ENCODE assay signal across 8 cellular contexts in genomic region chr10:90871279-90871760, GRCh38. TPM values are rescaled to one million over a fixed set of nuclear protein-coding genes. Genes with fewer than 3 reads are reported as not detected.
DNase-seq lines count a peak whose midpoint lies in the region; ATAC-seq and TF ChIP-seq lines count a peak whose summit lies in the region.

No MANE protein-coding gene starts in this region.

- TF ChIP-seq CTCF in astrocyte of the spinal cord (IDR thresholded peaks at IDR 0.05; ENCODE audit: low read depth, low read length) (peak; percentile 72), psoas muscle (IDR thresholded peaks at IDR 0.05) (peak; percentile 66)

- WGBS in HUES64: 2% methylated on average over 6 of the region's 14 CpGs
- 1 to 2% (median 1%) methylated on average over 14 of the region's 14 CpGs for whole genome bisulfite sequencing in psoas muscle, 3 donors

- ATAC-seq in GM21529 (IDR thresholded peaks at IDR 0.05; ENCODE audit: unreplicated experiment) (peak; percentile 40), psoas muscle (peak; percentile 67 to 87 (median 80))

- H3K27ac ChIP-seq in HUES64 (ENCODE audit: low read depth, low read length): 0 out of 2 replicates have a peak overlapping the region, but pooled peaks have one; percentile 10
- peak overlapping the region; percentile 77 for H3K27ac ChIP-seq in psoas muscle

- in situ Hi-C loops in astrocyte of the spinal cord (cut with HindIII; ENCODE audit: low sequenced_read_pairs): no loop called here

- intact Hi-C loops in psoas muscle (cut with DNase I): loop anchor here in 1 of 2 donors (2.0 kb wide), 1 partner anchor 121 kb away; no protein-coding TSS in a partner anchor

- DNase-seq in EL (peak; percentile 79), SIG-M5 treated with dmso at 0.1 percent for 504 hours (lab: John Stamatoyannopoulos, UW; ENCODE audit: unreplicated experiment) (peak; percentile 58), astrocyte of the spinal cord (ENCODE audit: low read depth, low spot score) (peak; percentile 90), hippocampal formation (lab: John Stamatoyannopoulos, UW) (peak; percentile 22 to 75), psoas muscle (peak in 1 of 2 donors; percentile 16), hepatic stellate cell (ENCODE audit: low spot score) (no peak)

- H3K4me1 ChIP-seq in HUES64 (ENCODE audit: insufficient read depth, low read length) (peaks cover 8% of the 10 kb centered on the region; the same call in 1 of the 2 replicates), psoas muscle (peaks cover 14% of the 10 kb centered on the region)

- H3K4me3 ChIP-seq in HUES64 (ENCODE audit: low read length) (peak overlapping the region; percentile 90), astrocyte of the spinal cord (ENCODE audit: low read depth, low read length) (peak overlapping the region; percentile 78), psoas muscle (peak overlapping the region; percentile 87)

- peak overlapping the region; percentile 92; the same call in 1 of the 2 replicates for H3K9ac ChIP-seq in HUES64 (ENCODE audit: low read depth, low read length)

- peaks cover 18% of the 10 kb centered on the region for H3K36me3 ChIP-seq in HUES64 (ENCODE audit: insufficient read depth, low read length)
- H3K36me3 ChIP-seq in psoas muscle (ENCODE audit: insufficient read depth in 1 of 2, low read depth in 1 of 2): peaks cover 0 to 20% of the 10 kb centered on the region in 2 donors

- peaks cover 9% of the 10 kb centered on the region; the same call in 1 of the 2 replicates for H3K9me3 ChIP-seq in HUES64 (ENCODE audit: insufficient read depth, low read depth, low read length)
- peaks cover 5% of the 10 kb centered on the region for H3K9me3 ChIP-seq in psoas muscle

- H3K27me3 ChIP-seq in HUES64 (ENCODE audit: insufficient read depth, low read length) (no peaks in the 10 kb centered on the region), psoas muscle (ENCODE audit: insufficient read depth in 3 of 3, low read length in 2 of 3) (no peaks in the 10 kb centered on the region)

RNA-seq across cellular contexts. Expression of gene RPP30, which starts 0.5 kb away (rescaled TPM):
- polyA plus RNA-seq in HUES64 (2013, experiment 1 of 2): 103 TPM
- 93.7 TPM for polyA plus RNA-seq in HUES64 (2013, experiment 2 of 2)
- total RNA-seq in psoas muscle: 10 to 100 TPM; 24.9 to 35.3 (median 29.6) TPM
- 10 to 100 TPM; 31.5 to 66.3 (median 45.2) TPM for polyA plus RNA-seq in psoas muscle

RNA-seq across cellular contexts. Expression of gene HTR7, which starts 13.5 kb away (rescaled TPM):
- polyA plus RNA-seq in HUES64 (2013, experiment 1 of 2): 25.9 TPM
- polyA plus RNA-seq in HUES64 (2013, experiment 2 of 2): 27.0 TPM
- total RNA-seq in psoas muscle: 1 to 10 TPM in 1 of 4 donors, under 1 TPM in 3; 0.26 to 1.3 (median 0.59) TPM
- under 1 TPM; 0.24 to 0.94 (median 0.39) TPM for polyA plus RNA-seq in psoas muscle

RNA-seq across cellular contexts. Expression of gene ANKRD1, which starts 49.6 kb away (rescaled TPM):
- polyA plus RNA-seq in HUES64 (2013, experiment 1 of 2): 5.1 TPM
- 9.1 TPM for polyA plus RNA-seq in HUES64 (2013, experiment 2 of 2)
- 1,000 to 10,000 TPM; 1,558 to 6,044 (median 2,711) TPM for total RNA-seq in psoas muscle
- 1,000 to 10,000 TPM in 2 of 3 donors, 100 to 1,000 TPM in 1; 104 to 1,576 (median 1,443) TPM for polyA plus RNA-seq in psoas muscle
